In the genomic region with DNA sequence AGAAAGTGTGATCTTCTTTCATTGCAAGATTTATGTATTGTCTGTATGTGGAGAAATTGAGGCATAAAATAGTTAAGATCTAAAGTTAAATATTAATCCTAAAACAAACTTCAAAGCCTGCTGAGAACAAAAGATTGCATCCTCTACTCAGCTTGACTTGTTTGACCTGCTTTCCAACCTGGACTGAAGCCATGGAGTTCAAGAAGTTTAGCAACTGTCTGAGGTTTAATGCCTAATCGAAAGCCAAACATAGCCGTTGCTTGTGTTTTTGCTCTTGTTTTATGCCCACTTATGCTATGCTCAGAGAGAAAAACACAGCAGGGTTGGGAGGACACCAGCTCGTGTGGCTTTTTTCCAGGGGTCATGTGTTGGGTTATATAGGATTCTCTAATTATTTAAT, we compare ENCODE assay signal across 13 cellular contexts.
A peak's percentile ranks its signal among the peaks of the same experiment; 100 is the strongest.
DNase-seq lines count a peak whose midpoint lies in the region; ATAC-seq and TF ChIP-seq lines count a peak whose summit lies in the region.
"Had no signal": no experiment of that assay in that cellular context is flagged by ENCODE, and none has a peak within 500 bp of the region (broad histone marks: within the 10 kb centered on the region; RNA-seq: fewer than 3 reads in every experiment).

No MANE protein-coding gene starts in this region.

- TF ChIP-seq CTCF in type B pancreatic cell (conservative IDR thresholded peaks at IDR 0.05), result no peak

- no peaks in the 10 kb centered on the region for H3K9me3 Mint-ChIP-seq in type B pancreatic cell
- H3K9me3 Mint-ChIP-seq: stimulated activated naive CD8-positive, alpha-beta T cell treated with anti-CD3 and anti-CD28 coated beads, Interleukin-15, amount 100 ng/mL, for 72 hours had no signal

- peaks cover 27% of the 10 kb centered on the region for H3K4me1 Mint-ChIP-seq in type B pancreatic cell (ENCODE audit: unreplicated experiment)
- H3K4me1 Mint-ChIP-seq: stimulated activated naive CD8-positive, alpha-beta T cell treated with anti-CD3 and anti-CD28 coated beads, Interleukin-15, amount 100 ng/mL, for 72 hours had no signal

- H3K27me3 Mint-ChIP-seq in type B pancreatic cell, result no peaks in the 10 kb centered on the region

- DNase-seq in NCI-H510A treated with DMSO at 0.1 percent for 48 hours (lab: John Stamatoyannopoulos, UW) (peak; percentile 13), NCI-H510A (lab: John Stamatoyannopoulos, UW) (no peak), dermis blood vessel endothelial cell (peak; percentile 29), left kidney (ENCODE audit: low read depth, low spot score) (peak; percentile 41), type B pancreatic cell (ENCODE audit: extremely low spot score, unreplicated experiment) (no peak), NCI-H2081 treated with DMSO at 0.1 percent for 48 hours (lab: John Stamatoyannopoulos, UW) (no peak)
- no peak for DNase-seq in activated CD8-positive, alpha-beta memory T cell treated with anti-CD3 and anti-CD28 coated beads for 24 hours
- DNase-seq: activated T-cell treated with anti-CD3 and anti-CD28 coated beads, Interleukin-2, amount 50 U/mL, for 48 hours; islet precursor cell; NCI-H1694; stimulated activated CD4-positive, alpha-beta T cell treated with anti-CD3 and anti-CD28 coated beads, Interleukin-4, amount 100 ng/mL, for 1 hour; stimulated activated naive CD8-positive, alpha-beta T cell treated with anti-CD3 and anti-CD28 coated beads, Interleukin-15, amount 100 ng/mL, for 72 hours had no signal

- no peak for ATAC-seq in HG02571 (IDR thresholded peaks at IDR 0.05; ENCODE audit: unreplicated experiment)
- ATAC-seq: stimulated activated naive CD8-positive, alpha-beta T cell treated with anti-CD3 and anti-CD28 coated beads, Interleukin-15, amount 100 ng/mL, for 72 hours had no signal

- peak overlapping the region; percentile 30 for H3K4me3 Mint-ChIP-seq in type B pancreatic cell
- H3K4me3 Mint-ChIP-seq: stimulated activated naive CD8-positive, alpha-beta T cell treated with anti-CD3 and anti-CD28 coated beads, Interleukin-15, amount 100 ng/mL, for 72 hours had no signal

- no peaks in the 10 kb centered on the region for H3K36me3 Mint-ChIP-seq in type B pancreatic cell

- H3K27ac Mint-ChIP-seq in type B pancreatic cell, result peak overlapping the region; percentile 73
- H3K27ac Mint-ChIP-seq: stimulated activated naive CD8-positive, alpha-beta T cell treated with anti-CD3 and anti-CD28 coated beads, Interleukin-15, amount 100 ng/mL, for 72 hours had no signal

Comparison
In these comparisons a context has a peak if more than half of its experiments do, and no peak if none do; other contexts are left out.
1. DNase-seq: peak in NCI-H510A treated with DMSO at 0.1 percent for 48 hours (single experiment), dermis blood vessel endothelial cell (single experiment) and left kidney (single experiment); none in NCI-H510A (single experiment), type B pancreatic cell (single experiment), NCI-H2081 treated with DMSO at 0.1 percent for 48 hours (single experiment) and activated CD8-positive, alpha-beta memory T cell treated with anti-CD3 and anti-CD28 coated beads for 24 hours (single experiment).